Comparison of ENCODE assay signal across 8 cellular contexts in genomic region chr1:110524311-110525249, GRCh38. TPM values are rescaled to one million over a fixed set of nuclear protein-coding genes. Genes with fewer than 3 reads are reported as not detected.
DNase-seq lines count a peak whose midpoint lies in the region; ATAC-seq and TF ChIP-seq lines count a peak whose summit lies in the region.

No MANE protein-coding gene starts in this region.

- H3K36me3 Mint-ChIP-seq in activated CD4-positive, alpha-beta T cell treated with anti-CD3 and anti-CD28 coated beads for 36 hours (ENCODE audit: low read depth) = no peaks in the 10 kb centered on the region

- peaks cover 25% of the 10 kb centered on the region for H3K27me3 Mint-ChIP-seq in activated CD4-positive, alpha-beta T cell treated with anti-CD3 and anti-CD28 coated beads for 36 hours

- peak; percentile 88 for ATAC-seq in activated CD4-positive, alpha-beta T cell treated with anti-CD3 and anti-CD28 coated beads for 36 hours
- no peak for ATAC-seq in HG03521 (IDR thresholded peaks at IDR 0.05; ENCODE audit: unreplicated experiment)

- H3K4me3 Mint-ChIP-seq in activated CD4-positive, alpha-beta T cell treated with anti-CD3 and anti-CD28 coated beads for 36 hours = no peak overlapping the region

- no peak overlapping the region for H3K27ac ChIP-seq in 22Rv1

- intact Hi-C loops in activated CD4-positive, alpha-beta T cell treated with anti-CD3 and anti-CD28 coated beads for 36 hours (cut with DNase I, micrococcal nuclease) = loop anchor here (1.0 to 10.0 kb wide), 7 partner anchors 31 to 470 kb away; no protein-coding TSS in a partner anchor

- peaks cover 2% of the 10 kb centered on the region for H3K4me1 Mint-ChIP-seq in activated CD4-positive, alpha-beta T cell treated with anti-CD3 and anti-CD28 coated beads for 36 hours

- no peaks in the 10 kb centered on the region for H3K9me3 Mint-ChIP-seq in activated CD4-positive, alpha-beta T cell treated with anti-CD3 and anti-CD28 coated beads for 36 hours (ENCODE audit: low read depth)

- H3K4me3 ChIP-seq in GM12875 (ENCODE audit: low read depth, low read length) = no peak overlapping the region

- POLR2A ChIA-PET in activated CD4-positive, alpha-beta T cell treated with anti-CD3 and anti-CD28 coated beads for 36 hours (lab: Charles Lee) = no interaction called here

- DNase-seq in NCI-H2196 (lab: John Stamatoyannopoulos, UW; ENCODE audit: unreplicated experiment) = peak; percentile 77
- DNase-seq in activated CD4-positive, alpha-beta T cell treated with anti-CD3 and anti-CD28 coated beads for 36 hours = peak; percentile 75
- peak; percentile 27 to 61 for DNase-seq in dermis microvascular lymphatic vessel endothelial cell (ENCODE audit: low read depth in 2 of 2)
- peak; percentile 57 for DNase-seq in medulla oblongata (ENCODE audit: extremely low spot score)
- peak; percentile 5 to 21 for DNase-seq in stimulated activated CD8-positive, alpha-beta memory T cell treated with anti-CD3 and anti-CD28 coated beads, Interleukin-7, amount 100 ng/mL, for 1 hour (ENCODE audit: low read depth in 2 of 2)

- TF ChIP-seq CTCF in 22Rv1 (IDR thresholded peaks at IDR 0.05) (peak; percentile 87), GM12875 (IDR thresholded peaks at IDR 0.05; ENCODE audit: borderline replicate concordance, insufficient read depth, low read depth, low read length) (peak; percentile 90)

- CTCF ChIA-PET in activated CD4-positive, alpha-beta T cell treated with anti-CD3 and anti-CD28 coated beads for 36 hours (lab: Charles Lee) = interaction anchor here (0.6 to 9.7 kb wide), 27 partner anchors 10 to 507 kb away, joined by 3 to 79 read pairs (median 4); partner anchors contain the start of genes KCNA2 and STRIP1

- H3K27ac Mint-ChIP-seq in activated CD4-positive, alpha-beta T cell treated with anti-CD3 and anti-CD28 coated beads for 36 hours = no peak overlapping the region

RNA-seq across cellular contexts. Expression of gene KCNA10, which starts 5.6 kb away (rescaled TPM):
- total RNA-seq in activated CD4-positive, alpha-beta T cell treated with anti-CD3 and anti-CD28 coated beads for 36 hours = not detected
- not detected in 2 replicates for total RNA-seq in dermis microvascular lymphatic vessel endothelial cell

Comparison
In these comparisons a context has a peak if more than half of its experiments do, and no peak if none do; other contexts are left out.
1. DNase-seq: peak in every context shown above with its lines; median percentile 77 in NCI-H2196; 75 in activated CD4-positive, alpha-beta T cell treated with anti-CD3 and anti-CD28 coated beads for 36 hours; 57 in medulla oblongata; 44 in dermis microvascular lymphatic vessel endothelial cell; 13 in stimulated activated CD8-positive, alpha-beta memory T cell treated with anti-CD3 and anti-CD28 coated beads, Interleukin-7, amount 100 ng/mL, for 1 hour.